In genomic region chr2:132608222-132608795, GRCh38 we compare ENCODE assay signal across 19 cellular contexts.
DNase-seq lines count a peak whose midpoint lies in the region; ATAC-seq, FAIRE-seq and TF ChIP-seq lines count a peak whose summit lies in the region.
"Had no signal": no experiment of that assay in that cellular context is flagged by ENCODE, and none has a peak within 500 bp of the region (broad histone marks: within the 10 kb centered on the region; RNA-seq: fewer than 3 reads in every experiment).

No MANE protein-coding gene starts in this region.

- H3K4me1 Mint-ChIP-seq in activated T-cell treated with anti-CD3 and anti-CD28 coated beads, Interleukin-2, amount 50 U/mL, for 72 hours (ENCODE audit: low read depth), result no peaks in the 10 kb centered on the region

- no peaks in the 10 kb centered on the region for H3K36me3 Mint-ChIP-seq in activated T-cell treated with anti-CD3 and anti-CD28 coated beads, Interleukin-2, amount 50 U/mL, for 72 hours (ENCODE audit: insufficient read depth in 2 of 2)

- in situ Hi-C loops in gastrocnemius medialis (cut with MboI; ENCODE audit: low sequenced_read_pairs in 4 of 4), result no loop called here

- TF ChIP-seq CTCF in cardiac muscle cell (IDR thresholded peaks at IDR 0.05; ENCODE audit: low read depth, low read length), result no peak
- no peak for TF ChIP-seq CTCF in gastrocnemius medialis (IDR thresholded peaks at IDR 0.05 in 4 of 5, conservative IDR thresholded peaks at IDR 0.05 in 1 of 5)

- peaks cover 27% of the 10 kb centered on the region for H3K4me1 ChIP-seq in cardiac muscle cell (ENCODE audit: low read depth)
- H3K4me1 ChIP-seq in gastrocnemius medialis, result no peaks in the 10 kb centered on the region
- H3K4me1 ChIP-seq in small intestine (ENCODE audit: control insufficient read depth in 2 of 2, insufficient read depth in 1 of 2, low read depth in 1 of 2, low read length in 1 of 2), result no peaks in the 10 kb centered on the region
- H3K4me1 ChIP-seq: BE2C, SJSA1 had no signal

- H3K27ac Mint-ChIP-seq in activated T-cell treated with anti-CD3 and anti-CD28 coated beads, Interleukin-2, amount 50 U/mL, for 72 hours, result no peak overlapping the region
- H3K27ac Mint-ChIP-seq: CD4-positive, alpha-beta T cell; H9 had no signal

- no peaks in the 10 kb centered on the region for H3K27me3 ChIP-seq in cardiac muscle cell
- H3K27me3 ChIP-seq in gastrocnemius medialis, result no peaks in the 10 kb centered on the region
- H3K27me3 ChIP-seq in small intestine (ENCODE audit: control insufficient read depth in 2 of 2, insufficient read depth in 2 of 2, low read length in 2 of 2), result no peaks in the 10 kb centered on the region
- H3K27me3 ChIP-seq: BE2C, SJSA1 had no signal

- TF ChIP-seq POLR2A in gastrocnemius medialis (IDR thresholded peaks at IDR 0.05), result no peak

- FAIRE-seq in small intestine (lab: Jason Lieb, UNC), result no peak
- FAIRE-seq: G401.6 had no signal

- 79 to 92% (median 79%) methylated on average over 7 of the region's 7 CpGs for WGBS in small intestine, 3 donors

- peak in 2 of 3 experiments; percentile 5 to 61 for DNase-seq in NCI-H1417 (lab: John Stamatoyannopoulos, UW)
- DNase-seq in NCI-H1417 treated with DMSO at 0.1 percent for 48 hours (lab: John Stamatoyannopoulos, UW), result no peak
- no peak for DNase-seq in cardiac muscle cell (ENCODE audit: low read depth in 1 of 2, low spot score in 1 of 2)
- no peak for DNase-seq in left ventricle myocardium superior
- DNase-seq in myocyte (ENCODE audit: low read depth), result peak; percentile 7
- no peak for DNase-seq in activated T-cell treated with anti-CD3 and anti-CD28 coated beads, Interleukin-2, amount 50 U/mL, for 72 hours
- no peak for DNase-seq in gastrocnemius medialis
- DNase-seq in small intestine, result no peak
- DNase-seq: 8988T; BE2C; CD4-positive, alpha-beta T cell; H9; NCI-H1048; NCI-H187 treated with DMSO at 0.1 percent for 48 hours; NCI-H2227 treated with DMSO at 0.1 percent for 48 hours; NCI-H69; PC-9 had no signal

- ATAC-seq in left ventricle myocardium superior (no peak), gastrocnemius medialis (no peak)
- no peak for ATAC-seq in activated T-cell treated with anti-CD3 and anti-CD28 coated beads, Interleukin-2, amount 50 U/mL, for 72 hours (replicated peaks in 1 of 2)

- H3K36me3 ChIP-seq in cardiac muscle cell (no peaks in the 10 kb centered on the region), gastrocnemius medialis (no peaks in the 10 kb centered on the region), small intestine (ENCODE audit: control insufficient read depth in 2 of 2, insufficient read depth in 2 of 2, low read length in 2 of 2) (no peaks in the 10 kb centered on the region)
- H3K36me3 ChIP-seq: BE2C, SJSA1 had no signal

- intact Hi-C loops in left ventricle myocardium superior (cut with micrococcal nuclease), result no loop called here
- intact Hi-C loops in gastrocnemius medialis (cut with DNase I; ENCODE audit: low total_unique reads), result no loop called here

- peak overlapping the region; percentile 5 for H3K27ac ChIP-seq in cardiac muscle cell
- no peak overlapping the region for H3K27ac ChIP-seq in gastrocnemius medialis
- no peak overlapping the region for H3K27ac ChIP-seq in small intestine (ENCODE audit: low read depth in 1 of 2, low read length in 1 of 2)
- H3K27ac ChIP-seq: PC-9, SJSA1 had no signal

- H3K9me3 ChIP-seq in cardiac muscle cell (ENCODE audit: low read depth) (no peaks in the 10 kb centered on the region), gastrocnemius medialis (no peaks in the 10 kb centered on the region), small intestine (ENCODE audit: control insufficient read depth, low read depth) (no peaks in the 10 kb centered on the region)
- H3K9me3 ChIP-seq: BE2C, SJSA1 had no signal

- H3K27me3 Mint-ChIP-seq in activated T-cell treated with anti-CD3 and anti-CD28 coated beads, Interleukin-2, amount 50 U/mL, for 72 hours (ENCODE audit: low read depth), result no peaks in the 10 kb centered on the region
- H3K27me3 Mint-ChIP-seq: CD4-positive, alpha-beta T cell had no signal

- H3K4me3 Mint-ChIP-seq in activated T-cell treated with anti-CD3 and anti-CD28 coated beads, Interleukin-2, amount 50 U/mL, for 72 hours, result no peak overlapping the region
- H3K4me3 Mint-ChIP-seq: CD4-positive, alpha-beta T cell; H9 had no signal

- peaks cover 0 to 5% of the 10 kb centered on the region in 2 donors for H3K9me3 Mint-ChIP-seq in activated T-cell treated with anti-CD3 and anti-CD28 coated beads, Interleukin-2, amount 50 U/mL, for 72 hours
- H3K9me3 Mint-ChIP-seq: H9 had no signal

- H3K4me3 ChIP-seq in cardiac muscle cell, result no peak overlapping the region
- no peak overlapping the region for H3K4me3 ChIP-seq in gastrocnemius medialis
- no peak overlapping the region for H3K4me3 ChIP-seq in small intestine (ENCODE audit: low read depth in 1 of 2, low read length in 2 of 2)
- H3K4me3 ChIP-seq: PC-9, SJSA1 had no signal

Comparison
In these comparisons a context has a peak if more than half of its experiments do, and no peak if none do; other contexts are left out.
1. DNase-seq: peak in NCI-H1417 (2 of 3) and myocyte (single experiment); none in NCI-H1417 treated with DMSO at 0.1 percent for 48 hours (single experiment), cardiac muscle cell (0 of 2), left ventricle myocardium superior (single experiment), activated T-cell treated with anti-CD3 and anti-CD28 coated beads, Interleukin-2, amount 50 U/mL, for 72 hours (0 of 2), gastrocnemius medialis (0 of 2) and small intestine (single experiment).